In the genomic region with DNA sequence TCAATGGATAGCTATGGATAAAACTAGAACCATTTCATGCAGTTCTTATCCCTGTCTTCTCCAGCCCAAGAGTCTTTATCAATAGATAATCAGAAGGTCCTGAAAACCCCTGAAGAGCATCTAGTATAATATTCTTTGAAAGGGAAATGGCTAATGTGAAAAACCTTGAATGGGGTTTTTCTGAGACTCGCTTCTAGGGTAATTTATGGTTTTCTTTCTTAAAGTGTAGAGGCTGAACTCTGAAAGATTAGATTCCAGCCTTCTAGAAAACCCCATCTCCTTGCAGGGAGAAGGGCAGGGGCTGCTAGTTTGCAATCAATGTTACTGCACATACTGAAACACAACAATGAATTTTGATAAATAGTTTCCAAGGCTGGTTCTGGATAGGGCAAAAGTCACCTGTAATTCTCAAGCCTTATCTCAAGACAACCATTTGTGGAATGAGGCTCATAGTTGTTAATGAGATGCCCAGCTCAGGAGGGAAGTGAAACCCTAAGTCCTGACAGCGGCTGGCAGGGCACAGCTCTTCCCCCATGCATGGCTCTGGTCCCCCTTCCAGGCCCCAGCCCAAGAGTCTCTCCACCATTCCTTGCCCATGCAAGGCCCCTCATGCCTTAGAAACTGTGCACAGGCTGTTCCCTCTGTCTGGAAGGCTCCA, we compare ENCODE assay signal across 14 cellular contexts. TPM values are rescaled to one million over a fixed set of nuclear protein-coding genes. Genes with fewer than 3 reads are reported as not detected.
A peak's percentile ranks its signal among the peaks of the same experiment; 100 is the strongest.
DNase-seq lines count a peak whose midpoint lies in the region; ATAC-seq and TF ChIP-seq lines count a peak whose summit lies in the region.
"Had no signal": no experiment of that assay in that cellular context is flagged by ENCODE, and none has a peak within 500 bp of the region (broad histone marks: within the 10 kb centered on the region; RNA-seq: fewer than 3 reads in every experiment).

No MANE protein-coding gene starts in this region.

- H3K4me3 ChIP-seq in lower lobe of right lung: no peak overlapping the region
- H3K4me3 ChIP-seq in SJCRH30: no peak overlapping the region
- H3K4me3 ChIP-seq: prostate gland had no signal

- peak; percentile 61 for ATAC-seq in GM18498 (IDR thresholded peaks at IDR 0.05; ENCODE audit: unreplicated experiment)
- peak; percentile 59 for ATAC-seq in GM21423 (IDR thresholded peaks at IDR 0.05; ENCODE audit: unreplicated experiment)
- peak; percentile 43 for ATAC-seq in HG03558 (IDR thresholded peaks at IDR 0.05; ENCODE audit: extremely low read depth, unreplicated experiment)
- ATAC-seq in lower lobe of right lung: peak; percentile 31 to 51
- ATAC-seq in esophagus mucosa: no peak
- ATAC-seq: T-cell had no signal

- H3K36me3 ChIP-seq in lower lobe of right lung (no peaks in the 10 kb centered on the region), SJCRH30 (no peaks in the 10 kb centered on the region)
- H3K36me3 ChIP-seq: prostate gland had no signal

- TF ChIP-seq CTCF in lower lobe of right lung (IDR thresholded peaks at IDR 0.05): no peak

- H3K27ac ChIP-seq in lower lobe of right lung (no peak overlapping the region), SJCRH30 (no peak overlapping the region)
- H3K27ac ChIP-seq: prostate gland had no signal

- no peaks in the 10 kb centered on the region for H3K9me3 ChIP-seq in lower lobe of right lung
- no peaks in the 10 kb centered on the region for H3K9me3 ChIP-seq in SJCRH30 (replicated peaks)
- H3K9me3 ChIP-seq: prostate gland had no signal

- H3K27me3 ChIP-seq in lower lobe of right lung (ENCODE audit: low read depth): no peaks in the 10 kb centered on the region
- no peaks in the 10 kb centered on the region for H3K27me3 ChIP-seq in SJCRH30

- intact Hi-C loops in lower lobe of right lung (cut with DNase I): no loop called here

- H3K4me1 ChIP-seq in lower lobe of right lung: no peaks in the 10 kb centered on the region
- no peaks in the 10 kb centered on the region for H3K4me1 ChIP-seq in SJCRH30
- H3K4me1 ChIP-seq: prostate gland had no signal

- DNase-seq in lower lobe of right lung (no peak), SJCRH30 (no peak), cerebellar cortex (ENCODE audit: low spot score) (no peak)
- DNase-seq in activated CD4-positive, alpha-beta T cell treated with anti-CD3 and anti-CD28 coated beads for 1 hour: no peak
- DNase-seq: activated CD4-positive, alpha-beta T cell treated with anti-CD3 and anti-CD28 coated beads for 4 hours; activated T-cell treated with anti-CD3 and anti-CD28 coated beads, Interleukin-2, amount 50 U/mL, for 48 hours; NCI-H187 treated with DMSO at 0.1 percent for 48 hours; stimulated activated CD4-positive, alpha-beta T cell treated with anti-CD3 and anti-CD28 coated beads, Interleukin-1b, Interleukin-23, amount 100 ng/mL, for 48 hours; T-cell had no signal

RNA-seq across cellular contexts. Expression of a gene that starts 33.7 kb away (rescaled TPM):
- total RNA-seq in lower lobe of right lung (65.6 TPM), esophagus mucosa (138 TPM)
- 5.0 and 5.2 TPM in 2 replicates for total RNA-seq in SJCRH30 (2014; rRNA removed; shearing (Covaris generic))

Comparison
In these comparisons a context has a peak if more than half of its experiments do, and no peak if none do; other contexts are left out.
1. RNA of a gene that starts 33.7 kb away (total RNA-seq): 138 TPM in esophagus mucosa (single experiment) and 65.6 TPM in lower lobe of right lung (single experiment); 5.0 to 5.2 TPM in SJCRH30; every median in the first group is over 10 times any median in the second.